ENCODE assay signal across 15 cellular contexts in the genomic region with DNA sequence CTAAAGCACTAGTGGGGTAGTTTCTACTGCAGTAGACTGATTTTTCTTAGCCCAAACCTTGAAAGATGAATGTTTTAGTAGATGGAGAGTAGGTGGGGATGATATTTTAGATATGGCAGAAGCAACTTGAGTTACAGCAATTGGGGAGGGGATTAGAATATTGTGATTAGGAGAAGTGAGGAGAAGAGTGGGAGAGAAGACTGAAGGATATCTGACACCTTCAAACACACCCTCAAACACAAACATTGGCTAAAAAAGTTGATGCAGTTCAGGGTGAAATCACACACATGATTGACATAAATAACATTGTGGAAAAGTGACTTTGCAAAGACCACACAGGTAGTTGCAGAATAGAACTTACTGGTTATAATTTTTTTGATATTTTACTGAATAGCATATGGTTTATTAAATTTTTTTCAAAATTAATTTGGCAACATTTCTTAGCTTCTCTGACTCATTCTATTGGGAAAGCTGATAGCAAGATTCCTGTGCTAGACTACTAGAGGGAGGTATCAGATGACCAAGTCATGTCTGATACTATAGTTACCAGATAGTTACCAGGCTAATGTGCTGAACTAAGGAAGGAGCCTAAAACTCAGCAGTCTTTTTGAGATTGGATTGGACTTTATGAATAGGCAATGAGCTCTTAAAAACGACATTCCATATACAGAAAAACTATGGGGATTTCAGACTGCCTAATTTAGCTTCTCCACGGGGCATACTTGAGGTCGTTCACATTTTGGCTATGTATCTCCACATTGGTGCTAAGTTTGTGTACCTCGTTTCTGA.
DNase-seq lines count a peak whose midpoint lies in the region; ATAC-seq, FAIRE-seq and TF ChIP-seq lines count a peak whose summit lies in the region.
"Had no signal": no experiment of that assay in that cellular context is flagged by ENCODE, and none has a peak within 500 bp of the region (broad histone marks: within the 10 kb centered on the region; RNA-seq: fewer than 3 reads in every experiment).

No MANE protein-coding gene starts in this region.

- H3K36me3 Mint-ChIP-seq in astrocyte (ENCODE audit: low read depth, unreplicated experiment): peaks cover 1% of the 10 kb centered on the region
- H3K36me3 Mint-ChIP-seq in GM23338 (ENCODE audit: low read depth): no peaks in the 10 kb centered on the region

- no peak overlapping the region for H2AFZ ChIP-seq in astrocyte (ENCODE audit: low read depth, low read length)
- no peak overlapping the region for H2AFZ ChIP-seq in GM23338
- H2AFZ ChIP-seq: parathyroid adenoma had no signal

- ATAC-seq in left lung: peak; percentile 29
- ATAC-seq in HG02610 (IDR thresholded peaks at IDR 0.05; ENCODE audit: unreplicated experiment): no peak
- no peak for ATAC-seq in GM23338

- peak overlapping the region; percentile 17 for H3K27ac ChIP-seq in astrocyte (ENCODE audit: low read depth, low read length)
- H3K27ac ChIP-seq in left lung: no peak overlapping the region
- no peak overlapping the region for H3K27ac ChIP-seq in GM23338 (ENCODE audit: low read depth)
- H3K27ac ChIP-seq: parathyroid adenoma, tibial nerve had no signal

- POLR2A ChIA-PET in HEK293T (lab: Yijun Ruan, JAX): interaction anchor here (1.2 kb wide), 1 partner anchor 206 kb away, joined by 5 read pairs; a partner anchor contains a TSS

- no peaks in the 10 kb centered on the region for H3K9me3 Mint-ChIP-seq in astrocyte (ENCODE audit: unreplicated experiment)
- H3K9me3 Mint-ChIP-seq in GM23338: no peaks in the 10 kb centered on the region
- H3K9me3 Mint-ChIP-seq: activated T-helper 1 cell treated with anti-CD3 and anti-CD28 coated beads, Interleukin-12 subunit alpha, Interleukin-12 subunit beta, Interleukin-2, Interleukin-4 antibody, amounts not matched to agents 30 ng/mL and 10 ng/mL and 1 ng/mL, durations not matched to agents 14 hours and 24 hours and 36 hours had no signal

- no peaks in the 10 kb centered on the region for H3K9me2 ChIP-seq in GM23338 (ENCODE audit: insufficient read depth)

- no peaks in the 10 kb centered on the region for H3F3A ChIP-seq in GM23338 (replicated peaks; ENCODE audit: low read depth)

- no peaks in the 10 kb centered on the region for H3K9me3 ChIP-seq in astrocyte (ENCODE audit: insufficient read depth, low read depth, low read length)
- no peaks in the 10 kb centered on the region for H3K9me3 ChIP-seq in left lung
- H3K9me3 ChIP-seq: tibial nerve had no signal

- peaks cover 65% of the 10 kb centered on the region for H4K20me1 ChIP-seq in astrocyte (ENCODE audit: insufficient read depth, low read length)
- peaks cover 6% of the 10 kb centered on the region for H4K20me1 ChIP-seq in GM23338 (replicated peaks; ENCODE audit: insufficient read depth)

- peaks cover 26% of the 10 kb centered on the region for H3K79me2 ChIP-seq in astrocyte (ENCODE audit: insufficient read depth, low read length)
- no peaks in the 10 kb centered on the region for H3K79me2 ChIP-seq in GM23338 (replicated peaks; ENCODE audit: insufficient read depth)
- H3K79me2 ChIP-seq: parathyroid adenoma had no signal

- H3K27me3 ChIP-seq in astrocyte (ENCODE audit: insufficient read depth, low read length) (no peaks in the 10 kb centered on the region), left lung (no peaks in the 10 kb centered on the region), GM23338 (ENCODE audit: insufficient read depth) (no peaks in the 10 kb centered on the region)
- H3K27me3 ChIP-seq: tibial nerve had no signal

- peaks cover 11% of the 10 kb centered on the region for H3K4me1 ChIP-seq in astrocyte (ENCODE audit: insufficient read depth, low read length)
- peaks cover 6 to 38% of the 10 kb centered on the region in 2 donors for H3K4me1 ChIP-seq in left lung
- no peaks in the 10 kb centered on the region for H3K4me1 ChIP-seq in GM23338 (ENCODE audit: insufficient read depth)

- no peak for TF ChIP-seq CTCF in AG10803 (conservative IDR thresholded peaks at IDR 0.05; ENCODE audit: low read length)
- TF ChIP-seq CTCF in astrocyte (IDR thresholded peaks at IDR 0.05; ENCODE audit: insufficient read depth, low read depth, low read length): no peak
- no peak for TF ChIP-seq CTCF in left lung (IDR thresholded peaks at IDR 0.05)
- no peak for TF ChIP-seq CTCF in GM23338 (conservative IDR thresholded peaks at IDR 0.05; ENCODE audit: low read depth in 2 of 2)

- H3K9ac ChIP-seq in astrocyte (ENCODE audit: low read length): no peak overlapping the region
- H3K9ac ChIP-seq: parathyroid adenoma had no signal

- H3K4me3 ChIP-seq in AG10803 (ENCODE audit: low read length): no peak overlapping the region
- no peak overlapping the region for H3K4me3 ChIP-seq in astrocyte (ENCODE audit: insufficient read depth, low read depth, low read length)
- no peak overlapping the region for H3K4me3 ChIP-seq in left lung
- H3K4me3 ChIP-seq in GM23338: no peak overlapping the region
- H3K4me3 ChIP-seq: tibial nerve had no signal

- H3K4me1 Mint-ChIP-seq in astrocyte (ENCODE audit: low read depth, unreplicated experiment) (peaks cover 35% of the 10 kb centered on the region), GM23338 (peaks cover 3% of the 10 kb centered on the region; the same call in 2 of the 3 replicates)

- DNase-seq in AG10803 (ENCODE audit: low read depth) (peak; percentile 61), HEK293T (ENCODE audit: extremely low spot score) (no peak), astrocyte (ENCODE audit: low read depth) (peak; percentile 68), left lung (no peak), retina (no peak), GM23338 (ENCODE audit: low spot score) (no peak), hepatic stellate cell (ENCODE audit: low spot score) (no peak)
- DNase-seq: DND-41; effector CD4-positive, alpha-beta T cell; kidney; NCI-H146 had no signal

- H3K27me3 Mint-ChIP-seq in astrocyte (ENCODE audit: low read depth, unreplicated experiment) (no peaks in the 10 kb centered on the region), GM23338 (ENCODE audit: insufficient read depth, low read depth, poor library complexity) (no peaks in the 10 kb centered on the region)

- H3K36me3 ChIP-seq in astrocyte (ENCODE audit: insufficient read depth, low read length): peaks cover 25% of the 10 kb centered on the region
- H3K36me3 ChIP-seq in left lung: peaks cover 0 to 39% of the 10 kb centered on the region in 2 donors
- no peaks in the 10 kb centered on the region for H3K36me3 ChIP-seq in GM23338 (ENCODE audit: insufficient read depth)

- CTCF ChIA-PET in HEK293T (lab: Yijun Ruan, JAX): interaction anchor here (0.6 kb wide), 1 partner anchor 175 kb away, joined by 3 read pairs; no protein-coding TSS in a partner anchor

- H3K4me3 Mint-ChIP-seq in astrocyte (ENCODE audit: unreplicated experiment) (no peak overlapping the region), GM23338 (no peak overlapping the region)
- H3K4me3 Mint-ChIP-seq: activated T-helper 1 cell treated with anti-CD3 and anti-CD28 coated beads, Interleukin-12 subunit alpha, Interleukin-12 subunit beta, Interleukin-2, Interleukin-4 antibody, amounts not matched to agents 30 ng/mL and 10 ng/mL and 1 ng/mL, durations not matched to agents 14 hours and 24 hours and 36 hours had no signal

- H3K4me2 ChIP-seq in astrocyte (ENCODE audit: low read length) (peak overlapping the region; percentile 20), GM23338 (no peak overlapping the region)

- H3K27ac Mint-ChIP-seq in astrocyte (ENCODE audit: unreplicated experiment) (no peak overlapping the region), GM23338 (no peak overlapping the region)
- H3K27ac Mint-ChIP-seq: activated T-helper 1 cell treated with anti-CD3 and anti-CD28 coated beads, Interleukin-12 subunit alpha, Interleukin-12 subunit beta, Interleukin-2, Interleukin-4 antibody, amounts not matched to agents 30 ng/mL and 10 ng/mL and 1 ng/mL, durations not matched to agents 14 hours and 24 hours and 36 hours had no signal

- intact Hi-C loops in left lung (cut with DNase I): loop anchor here in 1 of 2 donors (10.0 kb wide), 1 partner anchor 592 kb away; no protein-coding TSS in a partner anchor

- peak; percentile 9 for FAIRE-seq in astrocyte (lab: Jason Lieb, UNC)
- FAIRE-seq: kidney had no signal

TF ChIP-seq in HEK293T, 16 proteins besides CTCF, POLR2A, EP300 and RAD21:
- TF ChIP-seq L3MBTL2 (conservative IDR thresholded peaks at IDR 0.05): no peak
- TF ChIP-seq, protein P1, sequence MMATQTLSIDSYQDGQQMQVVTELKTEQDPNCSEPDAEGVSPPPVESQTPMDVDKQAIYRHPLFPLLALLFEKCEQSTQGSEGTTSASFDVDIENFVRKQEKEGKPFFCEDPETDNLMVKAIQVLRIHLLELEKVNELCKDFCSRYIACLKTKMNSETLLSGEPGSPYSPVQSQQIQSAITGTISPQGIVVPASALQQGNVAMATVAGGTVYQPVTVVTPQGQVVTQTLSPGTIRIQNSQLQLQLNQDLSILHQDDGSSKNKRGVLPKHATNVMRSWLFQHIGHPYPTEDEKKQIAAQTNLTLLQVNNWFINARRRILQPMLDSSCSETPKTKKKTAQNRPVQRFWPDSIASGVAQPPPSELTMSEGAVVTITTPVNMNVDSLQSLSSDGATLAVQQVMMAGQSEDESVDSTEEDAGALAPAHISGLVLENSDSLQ (IDR thresholded peaks at IDR 0.05): 0 out of 2 replicates have a peak, but pooled peaks have one; percentile 6

TF ChIP-seq in GM23338, 12 proteins besides CTCF, POLR2A, EP300 and RAD21 (continues in another document):
- TF ChIP-seq EZH2 (IDR thresholded peaks at IDR 0.05; ENCODE audit: low read depth, unreplicated experiment): no peak
- TF ChIP-seq EZH2phosphoT487 (IDR thresholded peaks at IDR 0.05; ENCODE audit: unreplicated experiment): no peak
- TF ChIP-seq, protein P2, sequence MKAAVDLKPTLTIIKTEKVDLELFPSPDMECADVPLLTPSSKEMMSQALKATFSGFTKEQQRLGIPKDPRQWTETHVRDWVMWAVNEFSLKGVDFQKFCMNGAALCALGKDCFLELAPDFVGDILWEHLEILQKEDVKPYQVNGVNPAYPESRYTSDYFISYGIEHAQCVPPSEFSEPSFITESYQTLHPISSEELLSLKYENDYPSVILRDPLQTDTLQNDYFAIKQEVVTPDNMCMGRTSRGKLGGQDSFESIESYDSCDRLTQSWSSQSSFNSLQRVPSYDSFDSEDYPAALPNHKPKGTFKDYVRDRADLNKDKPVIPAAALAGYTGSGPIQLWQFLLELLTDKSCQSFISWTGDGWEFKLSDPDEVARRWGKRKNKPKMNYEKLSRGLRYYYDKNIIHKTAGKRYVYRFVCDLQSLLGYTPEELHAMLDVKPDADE (IDR thresholded peaks at IDR 0.05): no peak
- TF ChIP-seq JUNB (IDR thresholded peaks at IDR 0.05; ENCODE audit: unreplicated experiment): no peak
- no peak for TF ChIP-seq STAT1 (IDR thresholded peaks at IDR 0.05; ENCODE audit: unreplicated experiment)

Comparison
In these comparisons a context has a peak if more than half of its experiments do, and no peak if none do; other contexts are left out.
1. DNase-seq: peak in AG10803 (single experiment) and astrocyte (single experiment); none in HEK293T (single experiment), left lung (0 of 2), retina (single experiment), GM23338 (single experiment) and hepatic stellate cell (single experiment).